Comparison of ENCODE assay signal across 24 cellular contexts in genomic region chr6:125212377-125212776, GRCh38. TPM values are rescaled to one million over a fixed set of nuclear protein-coding genes. Genes with fewer than 3 reads are reported as not detected.
DNase-seq lines count a peak whose midpoint lies in the region; ATAC-seq, FAIRE-seq and TF ChIP-seq lines count a peak whose summit lies in the region.
"Had no signal": no experiment of that assay in that cellular context is flagged by ENCODE, and none has a peak within 500 bp of the region (broad histone marks: within the 10 kb centered on the region; RNA-seq: fewer than 3 reads in every experiment).

No MANE protein-coding gene starts in this region.

- no peak overlapping the region for H3K4me3 ChIP-seq in ACC112 (ENCODE audit: low read depth, low read length)
- no peak overlapping the region for H3K4me3 ChIP-seq in left lung
- H3K4me3 ChIP-seq in gastrocnemius medialis, result no peak overlapping the region
- no peak overlapping the region for H3K4me3 ChIP-seq in spleen
- H3K4me3 ChIP-seq in kidney (ENCODE audit: low read length in 2 of 2), result no peak overlapping the region
- H3K4me3 ChIP-seq: GM12878, SJCRH30 had no signal

- in situ Hi-C loops in gastrocnemius medialis (cut with MboI; ENCODE audit: low sequenced_read_pairs in 4 of 4), result no loop called here

- H3K4me1 ChIP-seq in ACC112 (ENCODE audit: control insufficient read depth, insufficient read depth, low read length, unreplicated experiment) (no peaks in the 10 kb centered on the region), left lung (no peaks in the 10 kb centered on the region), gastrocnemius medialis (peaks cover 73 to 74% of the 10 kb centered on the region in 2 donors), spleen (no peaks in the 10 kb centered on the region), kidney (ENCODE audit: control insufficient read depth in 1 of 2, insufficient read depth in 1 of 2, low read depth in 1 of 2, low read length in 2 of 2) (no peaks in the 10 kb centered on the region)
- H3K4me1 ChIP-seq: SJCRH30 had no signal

- no peaks in the 10 kb centered on the region for H3K79me2 ChIP-seq in ACC112 (ENCODE audit: control insufficient read depth, insufficient read depth, low read length, unreplicated experiment)

- no peak overlapping the region for H3K9ac ChIP-seq in kidney (ENCODE audit: low read length in 2 of 2)

- peak; percentile 46 for DNase-seq in astrocyte of the hippocampus (ENCODE audit: low read depth, low spot score)
- no peak for DNase-seq in left lung
- DNase-seq in gastrocnemius medialis, result no peak
- DNase-seq in iPS-NIHi7 (ENCODE audit: extremely low spot score), result no peak
- no peak for DNase-seq in spleen
- no peak for DNase-seq in kidney
- DNase-seq: 8988T; AML-193; C1 segment of cervical spinal cord; CD8-positive, alpha-beta T cell; DND-41; H7; Kasumi-1; NCI-H1048; NCI-H1417 treated with DMSO at 0.1 percent for 48 hours; NCI-H2029; NCI-H2227 treated with DMSO at 0.1 percent for 48 hours; NCI-H510A treated with DMSO at 0.1 percent for 48 hours; NCI-H748 treated with DMSO at 0.1 percent for 48 hours; NK-92 treated with Interleukin-12 subunit alpha and Interleukin-12 subunit beta, amount 100 ng/mL, for 24 hours; SJCRH30 had no signal

- TF ChIP-seq CTCF in left lung (IDR thresholded peaks at IDR 0.05) (no peak), gastrocnemius medialis (IDR thresholded peaks at IDR 0.05 in 4 of 5, conservative IDR thresholded peaks at IDR 0.05 in 1 of 5) (no peak), spleen (IDR thresholded peaks at IDR 0.05 in 8 of 11, conservative IDR thresholded peaks at IDR 0.05 in 3 of 11) (no peak), kidney (IDR thresholded peaks at IDR 0.05; ENCODE audit: borderline replicate concordance, extremely low read depth, insufficient read depth) (no peak)

- FAIRE-seq in kidney (lab: Jason Lieb, UNC), result no peak
- FAIRE-seq: GM12878 had no signal

- ATAC-seq in left lung, result peak; percentile 81
- no peak for ATAC-seq in gastrocnemius medialis
- ATAC-seq: CD8-positive, alpha-beta T cell; GM12878; Panc1 had no signal

- intact Hi-C loops in left lung (cut with DNase I), result no loop called here
- intact Hi-C loops in gastrocnemius medialis (cut with DNase I; ENCODE audit: low total_unique reads), result no loop called here
- intact Hi-C loops in spleen (cut with DNase I; ENCODE audit: low total_unique reads), result no loop called here
- intact Hi-C loops in kidney (cut with DNase I), result no loop called here

- H2AFZ ChIP-seq in ACC112 (ENCODE audit: low read length, unreplicated experiment), result peak overlapping the region; percentile 66

- H3K36me3 ChIP-seq in ACC112 (ENCODE audit: insufficient read depth, low read length) (no peaks in the 10 kb centered on the region), left lung (no peaks in the 10 kb centered on the region), gastrocnemius medialis (no peaks in the 10 kb centered on the region), spleen (no peaks in the 10 kb centered on the region), kidney (ENCODE audit: control insufficient read depth in 1 of 2, insufficient read depth in 2 of 2, low read length in 2 of 2) (no peaks in the 10 kb centered on the region)
- H3K36me3 ChIP-seq: SJCRH30 had no signal

- H3K9me3 ChIP-seq in left lung (no peaks in the 10 kb centered on the region), gastrocnemius medialis (no peaks in the 10 kb centered on the region), spleen (no peaks in the 10 kb centered on the region), kidney (ENCODE audit: control insufficient read depth in 1 of 2, low read length in 2 of 2) (no peaks in the 10 kb centered on the region)
- H3K9me3 ChIP-seq: SJCRH30 had no signal

- H3K27ac ChIP-seq in ACC112 (ENCODE audit: low read depth, low read length), result no peak overlapping the region
- no peak overlapping the region for H3K27ac ChIP-seq in left lung
- H3K27ac ChIP-seq in gastrocnemius medialis, result peak overlapping the region; percentile 41 to 90 (median 78)
- H3K27ac ChIP-seq in spleen, result no peak overlapping the region
- H3K27ac ChIP-seq in kidney (ENCODE audit: low read depth in 2 of 2, low read length in 2 of 2), result no peak overlapping the region
- H3K27ac ChIP-seq: SJCRH30 had no signal

- TF ChIP-seq POLR2A in gastrocnemius medialis (IDR thresholded peaks at IDR 0.05) (no peak), spleen (IDR thresholded peaks at IDR 0.05) (no peak)

- H3K27me3 ChIP-seq in ACC112 (ENCODE audit: insufficient read depth, low read length), result no peaks in the 10 kb centered on the region
- no peaks in the 10 kb centered on the region for H3K27me3 ChIP-seq in left lung
- H3K27me3 ChIP-seq in gastrocnemius medialis, result no peaks in the 10 kb centered on the region
- no peaks in the 10 kb centered on the region for H3K27me3 ChIP-seq in spleen (replicated peaks in 1 of 7)
- H3K27me3 ChIP-seq: SJCRH30 had no signal

- WGBS in spleen, 5 donors, result 85 to 98% (median 93%) methylated on average over 2 of the region's 2 CpGs

RNA-seq across cellular contexts. Expression of gene TPD52L1, which starts 58.8 kb away (rescaled TPM):
- 10 to 100 TPM; 17.4 to 22.8 TPM for total RNA-seq in left lung
- total RNA-seq in gastrocnemius medialis, result 100 to 1,000 TPM in 3 of 4 donors, 10 to 100 TPM in 1; 47.6 to 152 (median 123) TPM
- total RNA-seq in spleen, result 1 to 10 TPM; 2.5 to 9.1 (median 4.7) TPM
- polyA plus RNA-seq in spleen, result 1 to 10 TPM in 2 of 3 donors, under 1 TPM in 1; 0.80 to 3.0 (median 2.0) TPM
- total RNA-seq in kidney, result 69.1 TPM
- polyA plus RNA-seq in kidney (ENCODE audit: insufficient read depth, low read depth, low replicate concordance), result 91.1 TPM
- total RNA-seq: CD8-positive, alpha-beta T cell; SJCRH30 had no signal

Comparison
In these comparisons a context has a peak if more than half of its experiments do, and no peak if none do; other contexts are left out.
1. H3K27ac ChIP-seq: peak in gastrocnemius medialis (4 of 4); none in ACC112 (single experiment), left lung (0 of 2), spleen (0 of 8) and kidney (0 of 2).